In genomic region chr7:148806187-148806586, GRCh38 we compare ENCODE assay signal across 19 cellular contexts.
DNase-seq lines count a peak whose midpoint lies in the region; ATAC-seq and TF ChIP-seq lines count a peak whose summit lies in the region.
"Had no signal": no experiment of that assay in that cellular context is flagged by ENCODE, and none has a peak within 500 bp of the region (broad histone marks: within the 10 kb centered on the region; RNA-seq: fewer than 3 reads in every experiment).

No MANE protein-coding gene starts in this region.

- H3K36me3 Mint-ChIP-seq in activated CD4-positive, alpha-beta memory T cell treated with anti-CD3 and anti-CD28 coated beads for 36 hours: peaks cover 44% of the 10 kb centered on the region
- H3K36me3 Mint-ChIP-seq in activated CD4-positive, alpha-beta memory T cell treated with anti-CD3 and anti-CD28 coated beads, Interleukin-2, amount 10 ng/mL, durations not matched to agents 7 days and 5 days (ENCODE audit: low read depth): peaks cover 60% of the 10 kb centered on the region
- peaks cover 70% of the 10 kb centered on the region for H3K36me3 Mint-ChIP-seq in CD4-positive, alpha-beta T cell (ENCODE audit: low read depth)
- H3K36me3 Mint-ChIP-seq in activated T-helper 17 cell treated with anti-CD3 and anti-CD28 coated beads, Interleukin-2, amount 50 U/mL, for 72 hours (ENCODE audit: low read depth): peaks cover 78% of the 10 kb centered on the region
- H3K36me3 Mint-ChIP-seq in glutamatergic neuron (ENCODE audit: unreplicated experiment): no peaks in the 10 kb centered on the region

- no peak overlapping the region for H3K27ac ChIP-seq in CD4-positive, alpha-beta T cell (ENCODE audit: low read depth, low read length)
- H3K27ac ChIP-seq: BLaER1, KMS-11 had no signal

- H3K9me3 ChIP-seq in CD4-positive, alpha-beta T cell (ENCODE audit: control insufficient read depth, low read length): no peaks in the 10 kb centered on the region
- H3K9me3 ChIP-seq: BLaER1, MG63 had no signal

- H3K4me1 Mint-ChIP-seq in activated CD4-positive, alpha-beta memory T cell treated with anti-CD3 and anti-CD28 coated beads for 36 hours (ENCODE audit: low read depth): peaks cover 6% of the 10 kb centered on the region
- H3K4me1 Mint-ChIP-seq in activated CD4-positive, alpha-beta memory T cell treated with anti-CD3 and anti-CD28 coated beads, Interleukin-2, amount 10 ng/mL, durations not matched to agents 7 days and 5 days: no peaks in the 10 kb centered on the region
- H3K4me1 Mint-ChIP-seq in CD4-positive, alpha-beta T cell (ENCODE audit: low read depth): no peaks in the 10 kb centered on the region
- no peaks in the 10 kb centered on the region for H3K4me1 Mint-ChIP-seq in activated T-helper 17 cell treated with anti-CD3 and anti-CD28 coated beads, Interleukin-2, amount 50 U/mL, for 72 hours
- peaks cover 37% of the 10 kb centered on the region for H3K4me1 Mint-ChIP-seq in glutamatergic neuron (ENCODE audit: low read depth, unreplicated experiment)

- H3K27me3 Mint-ChIP-seq in activated CD4-positive, alpha-beta memory T cell treated with anti-CD3 and anti-CD28 coated beads for 36 hours: no peaks in the 10 kb centered on the region
- no peaks in the 10 kb centered on the region for H3K27me3 Mint-ChIP-seq in activated CD4-positive, alpha-beta memory T cell treated with anti-CD3 and anti-CD28 coated beads, Interleukin-2, amount 10 ng/mL, durations not matched to agents 7 days and 5 days
- H3K27me3 Mint-ChIP-seq in CD4-positive, alpha-beta T cell: no peaks in the 10 kb centered on the region
- H3K27me3 Mint-ChIP-seq in activated T-helper 17 cell treated with anti-CD3 and anti-CD28 coated beads, Interleukin-2, amount 50 U/mL, for 72 hours: no peaks in the 10 kb centered on the region
- peaks cover 29% of the 10 kb centered on the region for H3K27me3 Mint-ChIP-seq in glutamatergic neuron (ENCODE audit: unreplicated experiment)

- ATAC-seq in CD4-positive, alpha-beta T cell (ENCODE audit: poor library complexity): no peak
- ATAC-seq in activated T-helper 17 cell treated with anti-CD3 and anti-CD28 coated beads, Interleukin-2, amount 50 U/mL, for 72 hours (replicated peaks): no peak
- ATAC-seq in HG02938 (IDR thresholded peaks at IDR 0.05; ENCODE audit: unreplicated experiment): no peak
- no peak for ATAC-seq in activated CD4-positive, CD25-positive, alpha-beta regulatory T cell treated with anti-CD3 and anti-CD28 coated beads, Interleukin-2, amount 50 U/mL, for 24 hours
- ATAC-seq: Right ventricle myocardium inferior had no signal

- H3K27me3 ChIP-seq in CD4-positive, alpha-beta T cell (ENCODE audit: control insufficient read depth, insufficient read depth, low read length): no peaks in the 10 kb centered on the region
- H3K27me3 ChIP-seq: BLaER1, MG63 had no signal

- no peak for DNase-seq in activated CD4-positive, alpha-beta memory T cell treated with anti-CD3 and anti-CD28 coated beads for 36 hours
- no peak for DNase-seq in activated CD4-positive, alpha-beta memory T cell treated with anti-CD3 and anti-CD28 coated beads, Interleukin-2, amount 10 ng/mL, durations not matched to agents 7 days and 5 days
- no peak for DNase-seq in CD4-positive, alpha-beta T cell
- DNase-seq in glutamatergic neuron (no peak), NCI-H524 treated with DMSO at 0.1 percent for 48 hours (lab: John Stamatoyannopoulos, UW) (no peak)
- DNase-seq: DND-41, GOT3, MG63, NCI-H1092, NCI-H146, NCI-H2081, NCI-H510A, NCI-H82 had no signal

- POLR2A ChIA-PET in activated CD4-positive, alpha-beta memory T cell treated with anti-CD3 and anti-CD28 coated beads for 36 hours (lab: Charles Lee): interaction anchor here (0.6 kb wide), 1 partner anchor 60 kb away, joined by 3 read pairs; no protein-coding TSS in a partner anchor
- POLR2A ChIA-PET in activated CD4-positive, alpha-beta memory T cell treated with anti-CD3 and anti-CD28 coated beads, Interleukin-2, amount 10 ng/mL, durations not matched to agents 7 days and 5 days (lab: Charles Lee): interaction anchor here (1.3 to 1.4 kb wide), 2 partner anchors 77 to 105 kb away, joined by 3 read pairs; no protein-coding TSS in a partner anchor
- POLR2A ChIA-PET in CD4-positive, alpha-beta T cell (lab: Charles Lee): no interaction called here

- CTCF ChIA-PET in activated CD4-positive, alpha-beta memory T cell treated with anti-CD3 and anti-CD28 coated beads for 36 hours (lab: Charles Lee): interaction anchor here (1.2 kb wide), 1 partner anchor 160 kb away, joined by 3 read pairs; no protein-coding TSS in a partner anchor
- CTCF ChIA-PET in activated CD4-positive, alpha-beta memory T cell treated with anti-CD3 and anti-CD28 coated beads, Interleukin-2, amount 10 ng/mL, durations not matched to agents 7 days and 5 days (lab: Charles Lee): no interaction called here
- CTCF ChIA-PET in CD4-positive, alpha-beta T cell (lab: Charles Lee): no interaction called here

- TF ChIP-seq CTCF in CD4-positive, alpha-beta T cell (IDR thresholded peaks at IDR 0.05): no peak
- TF ChIP-seq CTCF in glutamatergic neuron (IDR thresholded peaks at IDR 0.05; ENCODE audit: partially characterized antibody, unreplicated experiment): no peak

- peak overlapping the region; percentile 6 for H3K4me3 Mint-ChIP-seq in activated CD4-positive, alpha-beta memory T cell treated with anti-CD3 and anti-CD28 coated beads for 36 hours
- H3K4me3 Mint-ChIP-seq in activated CD4-positive, alpha-beta memory T cell treated with anti-CD3 and anti-CD28 coated beads, Interleukin-2, amount 10 ng/mL, durations not matched to agents 7 days and 5 days: no peak overlapping the region
- H3K4me3 Mint-ChIP-seq in CD4-positive, alpha-beta T cell: no peak overlapping the region
- H3K4me3 Mint-ChIP-seq in activated T-helper 17 cell treated with anti-CD3 and anti-CD28 coated beads, Interleukin-2, amount 50 U/mL, for 72 hours: no peak overlapping the region
- no peak overlapping the region for H3K4me3 Mint-ChIP-seq in glutamatergic neuron (ENCODE audit: unreplicated experiment)

- intact Hi-C loops in activated CD4-positive, alpha-beta memory T cell treated with anti-CD3 and anti-CD28 coated beads for 36 hours (cut with micrococcal nuclease): loop anchor here (5.0 kb wide), 1 partner anchor 156 kb away; no protein-coding TSS in a partner anchor
- intact Hi-C loops in CD4-positive, alpha-beta T cell (cut with DNase I, micrococcal nuclease): no loop called here

- no peak overlapping the region for H3K27ac Mint-ChIP-seq in activated CD4-positive, alpha-beta memory T cell treated with anti-CD3 and anti-CD28 coated beads for 36 hours
- H3K27ac Mint-ChIP-seq in activated CD4-positive, alpha-beta memory T cell treated with anti-CD3 and anti-CD28 coated beads, Interleukin-2, amount 10 ng/mL, durations not matched to agents 7 days and 5 days: no peak overlapping the region
- peak overlapping the region; percentile 44 for H3K27ac Mint-ChIP-seq in CD4-positive, alpha-beta T cell
- peak overlapping the region; percentile 29 for H3K27ac Mint-ChIP-seq in activated T-helper 17 cell treated with anti-CD3 and anti-CD28 coated beads, Interleukin-2, amount 50 U/mL, for 72 hours
- H3K27ac Mint-ChIP-seq in glutamatergic neuron (ENCODE audit: unreplicated experiment): peak overlapping the region; percentile 76

- no peaks in the 10 kb centered on the region for H3K9me3 Mint-ChIP-seq in activated CD4-positive, alpha-beta memory T cell treated with anti-CD3 and anti-CD28 coated beads for 36 hours
- no peaks in the 10 kb centered on the region for H3K9me3 Mint-ChIP-seq in activated CD4-positive, alpha-beta memory T cell treated with anti-CD3 and anti-CD28 coated beads, Interleukin-2, amount 10 ng/mL, durations not matched to agents 7 days and 5 days
- no peaks in the 10 kb centered on the region for H3K9me3 Mint-ChIP-seq in CD4-positive, alpha-beta T cell
- H3K9me3 Mint-ChIP-seq in activated T-helper 17 cell treated with anti-CD3 and anti-CD28 coated beads, Interleukin-2, amount 50 U/mL, for 72 hours: no peaks in the 10 kb centered on the region
- peaks cover 34% of the 10 kb centered on the region for H3K9me3 Mint-ChIP-seq in glutamatergic neuron (ENCODE audit: unreplicated experiment)

Comparison
In these comparisons a context has a peak if more than half of its experiments do, and no peak if none do; other contexts are left out.
1. H3K27ac Mint-ChIP-seq: peak in CD4-positive, alpha-beta T cell (single experiment), activated T-helper 17 cell treated with anti-CD3 and anti-CD28 coated beads, Interleukin-2, amount 50 U/mL, for 72 hours (single experiment) and glutamatergic neuron (single experiment); none in activated CD4-positive, alpha-beta memory T cell treated with anti-CD3 and anti-CD28 coated beads for 36 hours (single experiment) and activated CD4-positive, alpha-beta memory T cell treated with anti-CD3 and anti-CD28 coated beads, Interleukin-2, amount 10 ng/mL, durations not matched to agents 7 days and 5 days (single experiment).